Comparison of ENCODE assay signal across 9 cellular contexts in the genomic region with DNA sequence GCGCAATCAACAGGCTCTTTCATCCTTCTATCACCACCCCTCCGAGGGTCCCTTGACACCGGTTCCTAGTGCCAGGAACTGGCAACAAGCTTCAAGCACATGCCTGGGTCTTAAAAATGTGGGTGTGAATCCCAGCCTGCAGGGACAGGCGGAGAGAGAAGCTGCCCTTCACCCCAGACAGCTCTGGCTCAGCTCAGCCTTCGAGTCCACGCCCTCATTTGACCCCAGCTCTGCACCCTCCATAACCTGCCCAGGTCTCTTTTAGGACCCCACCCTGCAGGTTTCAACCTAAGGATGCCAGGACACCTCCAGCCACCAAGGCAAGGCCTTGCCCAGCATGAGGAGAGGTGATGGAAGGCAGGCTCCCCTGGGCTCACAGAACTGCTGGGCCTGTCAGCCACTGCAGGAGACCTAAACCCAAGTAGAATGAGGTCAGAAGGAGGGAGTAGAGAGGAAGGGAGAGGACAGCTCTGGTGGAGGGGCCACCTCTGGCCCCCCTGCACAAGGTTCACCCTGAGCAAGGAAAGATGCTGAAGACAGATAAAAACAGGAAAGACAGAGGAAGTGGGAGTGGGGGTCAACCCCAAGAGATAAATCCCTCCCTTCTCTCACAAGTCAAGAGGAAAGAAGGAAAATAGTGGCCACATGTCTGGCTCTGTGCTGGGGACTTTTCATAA. TPM values are rescaled to one million over a fixed set of nuclear protein-coding genes. Genes with fewer than 3 reads are reported as not detected.
DNase-seq lines count a peak whose midpoint lies in the region; ATAC-seq, FAIRE-seq and TF ChIP-seq lines count a peak whose summit lies in the region.
"Had no signal": no experiment of that assay in that cellular context is flagged by ENCODE, and none has a peak within 500 bp of the region (broad histone marks: within the 10 kb centered on the region; RNA-seq: fewer than 3 reads in every experiment).

No MANE protein-coding gene starts in this region.

- no peak for TF ChIP-seq EP300 in K562 (IDR thresholded peaks at IDR 0.05; ENCODE audit: low read length)
- TF ChIP-seq EP300 in upper lobe of left lung (IDR thresholded peaks at IDR 0.05), result no peak

- H3K27ac Mint-ChIP-seq in activated naive CD4-positive, alpha-beta T cell treated with anti-CD3 and anti-CD28 coated beads for 36 hours, result peak overlapping the region; percentile 80

- H3K27me3 ChIP-seq in K562 (ENCODE audit: control insufficient read depth in 2 of 2, insufficient read depth in 2 of 2, low read length in 2 of 2), result peaks cover 0 to 33% of the 10 kb centered on the region in 2 experiments; a peak in 2 of 5 replicates
- no peaks in the 10 kb centered on the region for H3K27me3 ChIP-seq in mucosa of stomach (ENCODE audit: control insufficient read depth, insufficient read depth, low read length)
- H3K27me3 ChIP-seq in upper lobe of left lung, result peaks cover 0 to 3% (median 1%) of the 10 kb centered on the region in 4 donors

- WGBS in K562 (ENCODE audit: insufficient coverage, low coverage, missing lambda C conversion rate), result 31% methylated on average over 6 of the region's 6 CpGs
- WGBS in upper lobe of left lung, 2 donors, result 70 to 79% methylated on average over 6 of the region's 6 CpGs

- CTCF ChIA-PET in activated naive CD4-positive, alpha-beta T cell treated with anti-CD3 and anti-CD28 coated beads for 36 hours (lab: Charles Lee), result interaction anchor here (1.1 to 2.4 kb wide), 3 partner anchors 15 to 49 kb away, joined by 3 to 12 read pairs (median 9); partner anchors contain the start of gene TBC1D21
- CTCF ChIA-PET in K562 (lab: Yijun Ruan, JAX; ENCODE audit: low intra/inter-chr PET ratio), result no interaction called here

- H3K9me3 ChIP-seq in K562 (replicated peaks; ENCODE audit: control insufficient read depth, insufficient read depth, low read depth, low read length) (no peaks in the 10 kb centered on the region), mucosa of stomach (ENCODE audit: control insufficient read depth, low read length) (no peaks in the 10 kb centered on the region), upper lobe of left lung (no peaks in the 10 kb centered on the region)

- H3K4me1 ChIP-seq in K562 (replicated peaks in 1 of 2; ENCODE audit: control insufficient read depth in 2 of 2, insufficient read depth in 2 of 2, low read length in 2 of 2) (peaks cover 0 to 26% of the 10 kb centered on the region in 2 experiments; a peak in 4 of 5 replicates), mucosa of stomach (ENCODE audit: control insufficient read depth, insufficient read depth, low read length) (peaks cover 66% of the 10 kb centered on the region), upper lobe of left lung (peaks cover 41 to 59% (median 54%) of the 10 kb centered on the region in 4 donors)

- peaks cover 3% of the 10 kb centered on the region for H3K9me3 Mint-ChIP-seq in activated naive CD4-positive, alpha-beta T cell treated with anti-CD3 and anti-CD28 coated beads for 36 hours

- POLR2A ChIA-PET in K562 (lab: Yijun Ruan, JAX), result interaction anchor here (0.7 to 1.8 kb wide), 3 partner anchors 12 to 42 kb away, joined by 3 to 7 read pairs (median 3); no protein-coding TSS in a partner anchor

- H3K36me3 ChIP-seq in K562 (ENCODE audit: control insufficient read depth, insufficient read depth, low read length), result no peaks in the 10 kb centered on the region
- no peaks in the 10 kb centered on the region for H3K36me3 ChIP-seq in mucosa of stomach (ENCODE audit: control insufficient read depth, insufficient read depth, low read length)
- H3K36me3 ChIP-seq in upper lobe of left lung, result no peaks in the 10 kb centered on the region

- no peak for TF ChIP-seq RAD21 in K562 (CRISPR knock-in tag; conservative IDR thresholded peaks at IDR 0.05 in 1 of 2, IDR thresholded peaks at IDR 0.05 in 1 of 2)

- TF ChIP-seq CTCF in K562 (IDR thresholded peaks at IDR 0.05 in 2 of 3, conservative IDR thresholded peaks at IDR 0.05 in 1 of 3; ENCODE audit: insufficient read depth in 2 of 3, low read depth in 1 of 3, low read length in 3 of 3) (no peak), upper lobe of left lung (IDR thresholded peaks at IDR 0.05) (no peak)

- in situ Hi-C loops in K562 (cut with MboI), result no loop called here

- no peak overlapping the region for H3K4me3 ChIP-seq in K562
- H3K4me3 ChIP-seq in mucosa of stomach (ENCODE audit: low read length), result no peak overlapping the region
- H3K4me3 ChIP-seq in upper lobe of left lung, result no peak overlapping the region

- peaks cover 34% of the 10 kb centered on the region for H3K4me1 Mint-ChIP-seq in activated naive CD4-positive, alpha-beta T cell treated with anti-CD3 and anti-CD28 coated beads for 36 hours (ENCODE audit: low read depth)

- no peak for DNase-seq in activated naive CD4-positive, alpha-beta T cell treated with anti-CD3 and anti-CD28 coated beads for 36 hours
- DNase-seq in activated naive CD4-positive, alpha-beta T cell treated with Interleukin-2 at 50 U/mL for 16 hours, result no peak
- DNase-seq in K562 (ENCODE audit: extremely low read depth in 1 of 4, low spot score in 3 of 4), result no peak
- DNase-seq in upper lobe of left lung, result no peak
- DNase-seq in NCI-H1930 (lab: John Stamatoyannopoulos, UW), result no peak
- DNase-seq in NCI-H2081 (lab: John Stamatoyannopoulos, UW), result no peak
- DNase-seq in NCI-H446 (lab: John Stamatoyannopoulos, UW), result no peak
- DNase-seq: MM.1S had no signal

- no TSS peak for BruUV-seq in K562 (replicated peaks; lab: Mats Ljungman, UMichigan)

- no peak for FAIRE-seq in K562 (lab: Jason Lieb, UNC)

- H4K20me1 ChIP-seq in K562 (replicated peaks; ENCODE audit: control insufficient read depth, insufficient read depth, low read length), result no peaks in the 10 kb centered on the region

- no peak overlapping the region for H3K27ac ChIP-seq in K562 (ENCODE audit: extremely low read depth, low read depth, low read length)
- H3K27ac ChIP-seq in upper lobe of left lung, result peak overlapping the region; percentile 20 to 77 (median 58)

- H3K9ac ChIP-seq in K562 (ENCODE audit: insufficient read depth in 1 of 2, low read depth in 2 of 2, low read length in 2 of 2), result 0 out of 4 replicates have a peak overlapping the region, but pooled peaks of 1 of the 2 experiments have one; percentile 32
- H3K9ac ChIP-seq in mucosa of stomach (ENCODE audit: low read length), result peak overlapping the region; percentile 49

- H2AFZ ChIP-seq in K562 (ENCODE audit: low read depth, low read length), result no peak overlapping the region

- TF ChIP-seq POLR2A in K562 (conservative IDR thresholded peaks at IDR 0.05) (no peak), upper lobe of left lung (IDR thresholded peaks at IDR 0.05) (no peak)

- intact Hi-C loops in activated naive CD4-positive, alpha-beta T cell treated with anti-CD3 and anti-CD28 coated beads for 36 hours (cut with micrococcal nuclease), result no loop called here
- intact Hi-C loops in K562 (cut with micrococcal nuclease), result no loop called here

- no peak overlapping the region for H3K4me3 Mint-ChIP-seq in activated naive CD4-positive, alpha-beta T cell treated with anti-CD3 and anti-CD28 coated beads for 36 hours

- no peak for ATAC-seq in K562
- no peak for ATAC-seq in upper lobe of left lung (ENCODE audit: low FRiP score in 2 of 2)

- no peaks in the 10 kb centered on the region for H3K79me2 ChIP-seq in K562 (ENCODE audit: control insufficient read depth, insufficient read depth, low read length)

- no peaks in the 10 kb centered on the region for H3K9me1 ChIP-seq in K562 (ENCODE audit: control insufficient read depth, insufficient read depth, low read length)

- no peak overlapping the region for H3K4me2 ChIP-seq in K562 (ENCODE audit: insufficient read depth, low read length)

- H3K36me3 Mint-ChIP-seq in activated naive CD4-positive, alpha-beta T cell treated with anti-CD3 and anti-CD28 coated beads for 36 hours (ENCODE audit: low read depth), result peaks cover 12% of the 10 kb centered on the region

- no peaks in the 10 kb centered on the region for H3K27me3 Mint-ChIP-seq in activated naive CD4-positive, alpha-beta T cell treated with anti-CD3 and anti-CD28 coated beads for 36 hours (ENCODE audit: low read depth)

RNA-seq across cellular contexts. Expression of gene LOXL1, which starts 2.6 kb away (rescaled TPM):
- under 1 TPM; 0.25 to 0.55 TPM for total RNA-seq in activated naive CD4-positive, alpha-beta T cell treated with anti-CD3 and anti-CD28 coated beads for 36 hours
- total RNA-seq in K562 (2011; cell fraction: chromatin; rRNA removed; ENCODE audit: low replicate concordance), result not detected in 2 replicates
- total RNA-seq in K562 (2011; cell fraction: nucleolus; rRNA removed), result 0.33 TPM in 1 of 2 replicates, not detected in the other
- not detected in 2 replicates for total RNA-seq in K562 (2011; cell fraction: nucleoplasm; rRNA removed)
- total RNA-seq in K562 (2014; rRNA removed) (0.14 and 0.61 TPM in 2 replicates), K562 (2014; rRNA removed; fragmentation: Illumina TruSeq; extraction: Trizol) (not detected in 2 replicates), K562 (2015; rRNA removed; fragmentation: Illumina TruSeq; extraction: Trizol) (not detected in 2 replicates), K562 (2021) (not detected in 2 replicates), upper lobe of left lung (10 to 100 TPM in 2 of 6 donors, 1 to 10 TPM in 4; 6.0 to 25.9 (median 8.0) TPM)
- polyA plus RNA-seq in K562 (2011; rRNA removed) (0.16 TPM in 1 of 2 replicates, not detected in the other), K562 (2014; fragmentation: Illumina TruSeq; extraction: Trizol) (not detected in 2 replicates), K562 (2014; fragmentation: Nextera tagmentation; extraction: Ambion mirVana) (not detected), K562 (2014; rRNA removed) (not detected in 2 replicates)
- polyA plus RNA-seq in K562 (2011; cell fraction: cytosol; rRNA removed), result 0.66 TPM in 1 of 2 replicates, not detected in the other
- polyA plus RNA-seq in K562 (2011; cell fraction: nucleus; rRNA removed), result 0.30 and 0.45 TPM in 2 replicates
- polyA plus RNA-seq in K562 (2012), result 0.18 and 1.5 TPM in 2 replicates
- not detected in 2 replicates for polyA minus RNA-seq in K562 (2011; rRNA and poly(A)+ RNA removed)
- polyA minus RNA-seq in K562 (2011; cell fraction: cytosol; rRNA and poly(A)+ RNA removed), result not detected in 2 replicates
- polyA minus RNA-seq in K562 (2011; cell fraction: nucleus; rRNA and poly(A)+ RNA removed), result not detected in 2 replicates

RNA-seq across cellular contexts. Expression of gene TBC1D21, which starts 50.3 kb away (rescaled TPM):
- total RNA-seq in activated naive CD4-positive, alpha-beta T cell treated with anti-CD3 and anti-CD28 coated beads for 36 hours, result not detected
- total RNA-seq in K562 (2011; cell fraction: chromatin; rRNA removed; ENCODE audit: low replicate concordance), result not detected in 2 replicates
- not detected in 2 replicates for total RNA-seq in K562 (2011; cell fraction: nucleolus; rRNA removed)
- total RNA-seq in K562 (2011; cell fraction: nucleoplasm; rRNA removed), result not detected in 2 replicates
- total RNA-seq in K562 (2014; rRNA removed) (not detected in 2 replicates), K562 (2014; rRNA removed; fragmentation: Illumina TruSeq; extraction: Trizol) (not detected in 2 replicates), K562 (2015; rRNA removed; fragmentation: Illumina TruSeq; extraction: Trizol) (not detected in 2 replicates), K562 (2021) (not detected in 2 replicates), upper lobe of left lung (not detected)
- polyA plus RNA-seq in K562 (2011; rRNA removed) (not detected in 2 replicates), K562 (2014; fragmentation: Illumina TruSeq; extraction: Trizol) (not detected in 2 replicates), K562 (2014; fragmentation: Nextera tagmentation; extraction: Ambion mirVana) (not detected), K562 (2014; rRNA removed) (not detected in 2 replicates)
- not detected in 2 replicates for polyA plus RNA-seq in K562 (2011; cell fraction: cytosol; rRNA removed)
- polyA plus RNA-seq in K562 (2011; cell fraction: nucleus; rRNA removed), result not detected in 2 replicates
- not detected in 2 replicates for polyA plus RNA-seq in K562 (2012)
- not detected in 2 replicates for polyA minus RNA-seq in K562 (2011; rRNA and poly(A)+ RNA removed)
- polyA minus RNA-seq in K562 (2011; cell fraction: cytosol; rRNA and poly(A)+ RNA removed), result not detected in 2 replicates
- not detected in 2 replicates for polyA minus RNA-seq in K562 (2011; cell fraction: nucleus; rRNA and poly(A)+ RNA removed)

Comparison
In these comparisons a context has a peak if more than half of its experiments do, and no peak if none do; other contexts are left out.
1. RNA of gene LOXL1, which starts 2.6 kb away (total RNA-seq): 6.0 to 25.9 TPM in upper lobe of left lung; 0.25 to 0.55 TPM in activated naive CD4-positive, alpha-beta T cell treated with anti-CD3 and anti-CD28 coated beads for 36 hours and 0.14 to 0.61 TPM in K562; every median in the first group is over 4 times any median in the second.